In the genomic region with DNA sequence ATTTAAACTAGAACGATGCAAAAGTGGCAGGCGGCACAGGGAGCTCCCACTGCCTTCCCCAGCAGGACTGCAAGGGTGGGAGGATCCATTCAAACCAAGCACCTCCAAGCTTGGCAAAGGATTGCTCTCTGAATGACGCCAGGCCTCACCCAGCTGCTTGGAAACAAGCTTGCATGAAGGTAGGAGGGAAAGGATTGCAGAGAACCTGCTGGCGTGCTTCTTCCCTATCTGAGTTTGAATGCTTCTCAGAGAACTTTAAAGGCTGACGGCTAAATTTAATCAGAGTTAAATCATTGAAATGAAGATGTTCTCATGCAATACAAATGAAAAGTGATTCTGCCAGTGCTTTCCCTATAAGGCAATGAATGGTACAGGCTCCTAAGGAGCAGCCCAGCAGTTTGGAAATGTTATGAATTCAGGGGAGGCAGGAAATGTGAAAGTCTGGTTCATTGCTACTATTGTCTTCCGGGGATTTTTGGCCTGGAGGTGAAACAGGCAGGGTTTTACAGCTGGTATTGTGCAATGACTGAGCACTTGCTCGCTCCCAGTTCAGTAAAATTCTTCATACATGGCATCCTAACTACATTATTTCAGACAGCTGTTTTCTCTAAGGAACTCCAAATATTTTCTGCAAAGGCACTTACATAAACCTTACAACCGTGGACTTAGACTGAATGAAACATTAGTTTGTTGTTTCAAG, we compare ENCODE assay signal across 8 cellular contexts. TPM values are rescaled to one million over a fixed set of nuclear protein-coding genes. Genes with fewer than 3 reads are reported as not detected.
DNase-seq lines count a peak whose midpoint lies in the region; ATAC-seq and TF ChIP-seq lines count a peak whose summit lies in the region.

No MANE protein-coding gene starts in this region.

- peak; percentile 74 for DNase-seq in Daoy (ENCODE audit: low read depth)
- peak; percentile 18 to 61 for DNase-seq in PC-9
- DNase-seq in fibroblast of mammary gland (ENCODE audit: low read depth) = peak; percentile 90
- no peak for DNase-seq in osteoblast (ENCODE audit: insufficient read length, low spot score, missing footprints)
- DNase-seq in activated naive CD4-positive, alpha-beta T cell treated with anti-CD3 and anti-CD28 coated beads, Interleukin-2, amount 10 ng/mL, durations not matched to agents 7 days and 5 days = no peak
- DNase-seq in cerebellar nuclear complex (lab: John Stamatoyannopoulos, UW) = no peak
- DNase-seq in activated T-cell treated with anti-CD3 and anti-CD28 coated beads, Interleukin-2, amount 50 U/mL, for 72 hours = no peak

- no peaks in the 10 kb centered on the region for H4K20me1 ChIP-seq in PC-9 (ENCODE audit: insufficient read depth)
- no peaks in the 10 kb centered on the region for H4K20me1 ChIP-seq in osteoblast (ENCODE audit: insufficient read depth, low read length)

- no peak for ATAC-seq in GM19351 (IDR thresholded peaks at IDR 0.05; ENCODE audit: unreplicated experiment)
- no peak for ATAC-seq in activated T-cell treated with anti-CD3 and anti-CD28 coated beads, Interleukin-2, amount 50 U/mL, for 72 hours (replicated peaks in 1 of 2)

- no peaks in the 10 kb centered on the region for H3K9me2 ChIP-seq in PC-9 (ENCODE audit: insufficient read depth)

- no peaks in the 10 kb centered on the region for H3K79me2 ChIP-seq in PC-9 (ENCODE audit: low read depth)
- H3K79me2 ChIP-seq in osteoblast (ENCODE audit: insufficient read depth, low read length) = no peaks in the 10 kb centered on the region

- H3K4me1 ChIP-seq in PC-9 (replicated peaks; ENCODE audit: insufficient read depth) (peaks cover 33% of the 10 kb centered on the region), osteoblast (ENCODE audit: insufficient read depth, low read length) (peaks cover 18% of the 10 kb centered on the region)

- H3K4me3 Mint-ChIP-seq in activated naive CD4-positive, alpha-beta T cell treated with anti-CD3 and anti-CD28 coated beads, Interleukin-2, amount 10 ng/mL, durations not matched to agents 7 days and 5 days = no peak overlapping the region
- H3K4me3 Mint-ChIP-seq in activated T-cell treated with anti-CD3 and anti-CD28 coated beads, Interleukin-2, amount 50 U/mL, for 72 hours = no peak overlapping the region

- H3K9me3 Mint-ChIP-seq in activated naive CD4-positive, alpha-beta T cell treated with anti-CD3 and anti-CD28 coated beads, Interleukin-2, amount 10 ng/mL, durations not matched to agents 7 days and 5 days = no peaks in the 10 kb centered on the region
- H3K9me3 Mint-ChIP-seq in activated T-cell treated with anti-CD3 and anti-CD28 coated beads, Interleukin-2, amount 50 U/mL, for 72 hours = no peaks in the 10 kb centered on the region

- no peaks in the 10 kb centered on the region for H3K36me3 Mint-ChIP-seq in activated naive CD4-positive, alpha-beta T cell treated with anti-CD3 and anti-CD28 coated beads, Interleukin-2, amount 10 ng/mL, durations not matched to agents 7 days and 5 days
- no peaks in the 10 kb centered on the region for H3K36me3 Mint-ChIP-seq in activated T-cell treated with anti-CD3 and anti-CD28 coated beads, Interleukin-2, amount 50 U/mL, for 72 hours (ENCODE audit: insufficient read depth in 2 of 2)

- CTCF ChIA-PET in PC-9 (lab: Charles Lee) = no interaction called here
- CTCF ChIA-PET in activated naive CD4-positive, alpha-beta T cell treated with anti-CD3 and anti-CD28 coated beads, Interleukin-2, amount 10 ng/mL, durations not matched to agents 7 days and 5 days (lab: Charles Lee) = no interaction called here

- H3K27me3 Mint-ChIP-seq in activated naive CD4-positive, alpha-beta T cell treated with anti-CD3 and anti-CD28 coated beads, Interleukin-2, amount 10 ng/mL, durations not matched to agents 7 days and 5 days = peaks cover 4% of the 10 kb centered on the region
- H3K27me3 Mint-ChIP-seq in activated T-cell treated with anti-CD3 and anti-CD28 coated beads, Interleukin-2, amount 50 U/mL, for 72 hours (ENCODE audit: low read depth) = peaks cover 5% of the 10 kb centered on the region

- no peaks in the 10 kb centered on the region for H3K9me3 ChIP-seq in PC-9 (ENCODE audit: insufficient read depth, low read depth)
- no peaks in the 10 kb centered on the region for H3K9me3 ChIP-seq in osteoblast (ENCODE audit: low read depth, low read length)

- intact Hi-C loops in PC-9 (cut with micrococcal nuclease; ENCODE audit: unreplicated experiment) = no loop called here

- no peaks in the 10 kb centered on the region for H3K27me3 ChIP-seq in PC-9 (ENCODE audit: insufficient read depth, low read depth)
- no peaks in the 10 kb centered on the region for H3K27me3 ChIP-seq in osteoblast (ENCODE audit: insufficient read depth, low read length)

- POLR2A ChIA-PET in PC-9 (lab: Charles Lee; ENCODE audit: unreplicated experiment) = no interaction called here

- TF ChIP-seq CTCF in PC-9 (conservative IDR thresholded peaks at IDR 0.05) (no peak), fibroblast of mammary gland (conservative IDR thresholded peaks at IDR 0.05; ENCODE audit: control insufficient read depth, insufficient read depth, low read depth, low read length) (no peak), osteoblast (IDR thresholded peaks at IDR 0.05; ENCODE audit: extremely low read depth, low read depth, low read length) (no peak)

- H3K27ac ChIP-seq in PC-9 = peak overlapping the region; percentile 11; the same call in 1 of the 2 replicates
- peak overlapping the region; percentile 68 for H3K27ac ChIP-seq in osteoblast (ENCODE audit: low read depth, low read length)

- H3K27ac Mint-ChIP-seq in activated naive CD4-positive, alpha-beta T cell treated with anti-CD3 and anti-CD28 coated beads, Interleukin-2, amount 10 ng/mL, durations not matched to agents 7 days and 5 days = no peak overlapping the region
- H3K27ac Mint-ChIP-seq in activated T-cell treated with anti-CD3 and anti-CD28 coated beads, Interleukin-2, amount 50 U/mL, for 72 hours = no peak overlapping the region

- H3K36me3 ChIP-seq in PC-9 (ENCODE audit: low read depth) = no peaks in the 10 kb centered on the region
- no peaks in the 10 kb centered on the region for H3K36me3 ChIP-seq in osteoblast (ENCODE audit: insufficient read depth, low read length)

- BruUV-seq in PC-9 (replicated peaks; lab: Mats Ljungman, UMichigan) = no TSS peak

- peak overlapping the region; percentile 53 for H3K4me2 ChIP-seq in PC-9
- H3K4me2 ChIP-seq in osteoblast (ENCODE audit: insufficient read depth, low read length) = peak overlapping the region; percentile 15

- peaks cover 22% of the 10 kb centered on the region for H3K4me1 Mint-ChIP-seq in activated naive CD4-positive, alpha-beta T cell treated with anti-CD3 and anti-CD28 coated beads, Interleukin-2, amount 10 ng/mL, durations not matched to agents 7 days and 5 days
- no peaks in the 10 kb centered on the region for H3K4me1 Mint-ChIP-seq in activated T-cell treated with anti-CD3 and anti-CD28 coated beads, Interleukin-2, amount 50 U/mL, for 72 hours (ENCODE audit: low read depth)

- H3K4me3 ChIP-seq in PC-9 (0 out of 2 replicates have a peak overlapping the region, but pooled peaks have one; percentile 15), fibroblast of mammary gland (ENCODE audit: control insufficient read depth, low read depth, low read length) (no peak overlapping the region), osteoblast (ENCODE audit: insufficient read depth, low read length) (peak overlapping the region; percentile 1)

- H2AFZ ChIP-seq in PC-9 (no peak overlapping the region), osteoblast (ENCODE audit: low read length) (peak overlapping the region; percentile 13)

- peaks cover 11% of the 10 kb centered on the region; the same call in 1 of the 2 replicates for H3F3A ChIP-seq in PC-9 (ENCODE audit: insufficient read depth, low read depth)

RNA-seq across cellular contexts. Expression of gene DUSP6, which starts 31.9 kb away (rescaled TPM):
- total RNA-seq in Daoy (2014; rRNA removed; shearing (Covaris generic)) = 72.9 and 94.7 TPM in 2 replicates
- total RNA-seq in PC-9 (2021) (14.1 and 18.3 TPM in 2 replicates), osteoblast (28.6 and 30.0 TPM in 2 replicates)
- 100 to 1,000 TPM; 115 to 182 TPM for total RNA-seq in activated T-cell treated with anti-CD3 and anti-CD28 coated beads, Interleukin-2, amount 50 U/mL, for 72 hours

Comparison
In these comparisons a context has a peak if more than half of its experiments do, and no peak if none do; other contexts are left out.
1. DNase-seq: peak in Daoy (single experiment), PC-9 (2 of 2) and fibroblast of mammary gland (single experiment); none in osteoblast (single experiment), activated naive CD4-positive, alpha-beta T cell treated with anti-CD3 and anti-CD28 coated beads, Interleukin-2, amount 10 ng/mL, durations not matched to agents 7 days and 5 days (single experiment), cerebellar nuclear complex (0 of 2) and activated T-cell treated with anti-CD3 and anti-CD28 coated beads, Interleukin-2, amount 50 U/mL, for 72 hours (0 of 2).